ENCODE assay signal across 22 cellular contexts in genomic region chr12:44589697-44590096, GRCh38.
DNase-seq lines count a peak whose midpoint lies in the region; ATAC-seq and TF ChIP-seq lines count a peak whose summit lies in the region.
"Had no signal": no experiment of that assay in that cellular context is flagged by ENCODE, and none has a peak within 500 bp of the region (broad histone marks: within the 10 kb centered on the region; RNA-seq: fewer than 3 reads in every experiment).

No MANE protein-coding gene starts in this region.

- no peak overlapping the region for H3K4me3 ChIP-seq in colonic mucosa
- H3K4me3 ChIP-seq: ascending aorta, BLaER1, PC-9, SJSA1, thyroid gland had no signal

- no peak overlapping the region for H3K9ac ChIP-seq in colonic mucosa (ENCODE audit: low read depth in 2 of 2, low read length in 2 of 2)
- H3K9ac ChIP-seq: BLaER1 had no signal

- no peak overlapping the region for H3K27ac ChIP-seq in colonic mucosa
- H3K27ac ChIP-seq: 22Rv1, ascending aorta, BLaER1, PC-9, SJSA1, thyroid gland had no signal

- peak overlapping the region; percentile 7 for H3K27ac Mint-ChIP-seq in activated T-helper 17 cell treated with anti-CD3 and anti-CD28 coated beads, Interleukin-2, amount 50 U/mL, for 72 hours
- H3K27ac Mint-ChIP-seq: activated B cell treated with CpG ODN at 0.5 μM for 24 hours; T-helper 2 cell treated with Interferon-gamma antibody and Interleukin-4, amounts not matched to agents 5 μg/mL and 100 μg/mL, for 36 hours had no signal

- no peaks in the 10 kb centered on the region for H3K9me3 ChIP-seq in colonic mucosa
- H3K9me3 ChIP-seq: ascending aorta, BLaER1, SJSA1, thyroid gland had no signal

- H3K4me1 ChIP-seq in colonic mucosa = no peaks in the 10 kb centered on the region
- H3K4me1 ChIP-seq: ascending aorta, BLaER1, SJSA1, thyroid gland had no signal

- peaks cover 5% of the 10 kb centered on the region for H3K4me1 Mint-ChIP-seq in activated T-helper 17 cell treated with anti-CD3 and anti-CD28 coated beads, Interleukin-2, amount 50 U/mL, for 72 hours
- H3K4me1 Mint-ChIP-seq: activated B cell treated with CpG ODN at 0.5 μM for 24 hours had no signal

- peaks cover 19% of the 10 kb centered on the region for H3K36me3 Mint-ChIP-seq in activated T-helper 17 cell treated with anti-CD3 and anti-CD28 coated beads, Interleukin-2, amount 50 U/mL, for 72 hours (ENCODE audit: low read depth)

- intact Hi-C loops in colonic mucosa (cut with DNase I) = no loop called here

- no peaks in the 10 kb centered on the region for H3K36me3 ChIP-seq in colonic mucosa
- H3K36me3 ChIP-seq: ascending aorta, BLaER1, SJSA1, thyroid gland had no signal

- no peaks in the 10 kb centered on the region for H3K27me3 ChIP-seq in colonic mucosa
- H3K27me3 ChIP-seq: ascending aorta, BLaER1, SJSA1, thyroid gland had no signal

- no peak overlapping the region for H3K4me3 Mint-ChIP-seq in activated T-helper 17 cell treated with anti-CD3 and anti-CD28 coated beads, Interleukin-2, amount 50 U/mL, for 72 hours
- H3K4me3 Mint-ChIP-seq: activated B cell treated with CpG ODN at 0.5 μM for 24 hours; T-helper 2 cell treated with Interferon-gamma antibody and Interleukin-4, amounts not matched to agents 5 μg/mL and 100 μg/mL, for 36 hours had no signal

- ATAC-seq in activated T-helper 17 cell treated with anti-CD3 and anti-CD28 coated beads, Interleukin-2, amount 50 U/mL, for 72 hours (replicated peaks) = peak; percentile 70
- ATAC-seq in GM18861 (IDR thresholded peaks at IDR 0.05; ENCODE audit: unreplicated experiment) = no peak
- ATAC-seq in HG02610 (IDR thresholded peaks at IDR 0.05; ENCODE audit: unreplicated experiment) = no peak
- ATAC-seq: HepG2 had no signal

- no peak for TF ChIP-seq CTCF in colonic mucosa (IDR thresholded peaks at IDR 0.05)

- DNase-seq in DMS 273 (lab: John Stamatoyannopoulos, UW; ENCODE audit: unreplicated experiment) (peak; percentile 8), DMS 273 treated with DMSO at 0.1 percent for 48 hours (lab: John Stamatoyannopoulos, UW) (no peak), M059J (ENCODE audit: low read depth) (peak; percentile 12), kidney tubule cell (ENCODE audit: low spot score) (peak; percentile 41), colonic mucosa (no peak)
- DNase-seq: activated B cell treated with CpG ODN at 0.5 μM for 24 hours; activated effector memory CD4-positive, alpha-beta T cell treated with Interleukin-2 at 50 U/mL for 16 hours; hypothalamus; MM.1S; NCI-H187 treated with DMSO at 0.1 percent for 48 hours; NCI-H748 treated with DMSO at 0.1 percent for 48 hours; thyroid gland had no signal

- no peaks in the 10 kb centered on the region for H3K9me3 Mint-ChIP-seq in activated T-helper 17 cell treated with anti-CD3 and anti-CD28 coated beads, Interleukin-2, amount 50 U/mL, for 72 hours
- H3K9me3 Mint-ChIP-seq: activated B cell treated with CpG ODN at 0.5 μM for 24 hours; T-helper 2 cell treated with Interferon-gamma antibody and Interleukin-4, amounts not matched to agents 5 μg/mL and 100 μg/mL, for 36 hours had no signal

- H3K27me3 Mint-ChIP-seq in activated T-helper 17 cell treated with anti-CD3 and anti-CD28 coated beads, Interleukin-2, amount 50 U/mL, for 72 hours = no peaks in the 10 kb centered on the region
- H3K27me3 Mint-ChIP-seq: activated B cell treated with CpG ODN at 0.5 μM for 24 hours had no signal

Comparison
In these comparisons a context has a peak if more than half of its experiments do, and no peak if none do; other contexts are left out.
1. DNase-seq: peak in DMS 273 (single experiment), M059J (single experiment) and kidney tubule cell (single experiment); none in DMS 273 treated with DMSO at 0.1 percent for 48 hours (single experiment) and colonic mucosa (single experiment).